1 cellular context compared by ENCODE assay signal in genomic region chr20:35539756-35540212, GRCh38.
TF ChIP-seq lines count a peak whose summit lies in the region.

No MANE protein-coding gene starts in this region.

TF ChIP-seq in HepG2, 621 proteins besides CTCF, POLR2A, EP300 and RAD21 (continued from another document and continues in another):
- TF ChIP-seq HNF1A (IDR thresholded peaks at IDR 0.05; ENCODE audit: low read depth): no peak
- no peak for TF ChIP-seq HNF1A (CRISPR knock-in tag; IDR thresholded peaks at IDR 0.05; ENCODE audit: borderline replicate concordance)
- TF ChIP-seq GMEB2 (CRISPR knock-in tag; IDR thresholded peaks at IDR 0.05; ENCODE audit: low read depth): no peak
- TF ChIP-seq TRIM24 (CRISPR knock-in tag; IDR thresholded peaks at IDR 0.05): no peak
- TF ChIP-seq ZNF335 (CRISPR knock-in tag; IDR thresholded peaks at IDR 0.05): no peak
- TF ChIP-seq POGZ (CRISPR knock-in tag; IDR thresholded peaks at IDR 0.05): peak; percentile 70; the same call in 1 of the 2 replicates
- TF ChIP-seq ZNF703 (CRISPR knock-in tag; IDR thresholded peaks at IDR 0.05; ENCODE audit: borderline replicate concordance): no peak
- TF ChIP-seq THAP11 (CRISPR knock-in tag; IDR thresholded peaks at IDR 0.05): peak; percentile 58
- TF ChIP-seq ZNF33A (CRISPR knock-in tag; IDR thresholded peaks at IDR 0.05; ENCODE audit: borderline replicate concordance): no peak
- TF ChIP-seq ETV5 (CRISPR knock-in tag; IDR thresholded peaks at IDR 0.05; ENCODE audit: borderline replicate concordance): peak; percentile 77; the same call in 1 of the 2 replicates
- TF ChIP-seq U2AF1 (optimal IDR thresholded peaks at IDR 0.05; ENCODE audit: low read depth, low read length): no peak
- 0 out of 2 replicates have a peak, but pooled peaks have one; percentile 70 for TF ChIP-seq DRAP1 (CRISPR knock-in tag; IDR thresholded peaks at IDR 0.05)
- no peak for TF ChIP-seq ZNF790 (CRISPR knock-in tag; IDR thresholded peaks at IDR 0.05; ENCODE audit: borderline replicate concordance)
- TF ChIP-seq SOX13 (IDR thresholded peaks at IDR 0.05): no peak
- no peak for TF ChIP-seq SOX13 (CRISPR knock-in tag; conservative IDR thresholded peaks at IDR 0.05 in 1 of 2, IDR thresholded peaks at IDR 0.05 in 1 of 2)
- TF ChIP-seq KDM1A (CRISPR knock-in tag; IDR thresholded peaks at IDR 0.05): no peak
- no peak for TF ChIP-seq CREBL2 (CRISPR knock-in tag; IDR thresholded peaks at IDR 0.05; ENCODE audit: borderline replicate concordance)
- no peak for TF ChIP-seq ESRRA (CRISPR knock-in tag; IDR thresholded peaks at IDR 0.05; ENCODE audit: low read depth)
- TF ChIP-seq NPAS2 (CRISPR knock-in tag; IDR thresholded peaks at IDR 0.05; ENCODE audit: borderline replicate concordance): no peak
- TF ChIP-seq SMARCC2 (IDR thresholded peaks at IDR 0.05): no peak
- TF ChIP-seq ZNF589 (CRISPR knock-in tag; conservative IDR thresholded peaks at IDR 0.05): no peak
- TF ChIP-seq ZNF430 (CRISPR knock-in tag; IDR thresholded peaks at IDR 0.05): no peak; the same call in 1 of the 2 replicates
- TF ChIP-seq TEAD2 (CRISPR knock-in tag; IDR thresholded peaks at IDR 0.05): no peak
- no peak for TF ChIP-seq CSRNP1 (CRISPR knock-in tag; IDR thresholded peaks at IDR 0.05)
- no peak for TF ChIP-seq DR1 (CRISPR knock-in tag; IDR thresholded peaks at IDR 0.05)
- TF ChIP-seq MYPOP (CRISPR knock-in tag; IDR thresholded peaks at IDR 0.05): no peak
- TF ChIP-seq ZNF552 (CRISPR knock-in tag; IDR thresholded peaks at IDR 0.05; ENCODE audit: borderline replicate concordance): no peak
- no peak for TF ChIP-seq CENPX (CRISPR knock-in tag; IDR thresholded peaks at IDR 0.05)
- no peak for TF ChIP-seq TEF (CRISPR knock-in tag; IDR thresholded peaks at IDR 0.05)
- TF ChIP-seq ZNF747 (CRISPR knock-in tag; IDR thresholded peaks at IDR 0.05; ENCODE audit: borderline replicate concordance): no peak
- no peak for TF ChIP-seq ZNF549 (CRISPR knock-in tag; IDR thresholded peaks at IDR 0.05)
- no peak for TF ChIP-seq ZNF839 (CRISPR knock-in tag; IDR thresholded peaks at IDR 0.05; ENCODE audit: borderline replicate concordance)
- TF ChIP-seq ZNF780A (CRISPR knock-in tag; IDR thresholded peaks at IDR 0.05): no peak
- TF ChIP-seq TEAD3 (CRISPR knock-in tag; optimal IDR thresholded peaks at IDR 0.05; ENCODE audit: borderline replicate concordance): peak; percentile 30
- TF ChIP-seq HNRNPH1 (optimal IDR thresholded peaks at IDR 0.05; ENCODE audit: low read depth, low read length): no peak
- TF ChIP-seq ZFP82 (CRISPR knock-in tag; IDR thresholded peaks at IDR 0.05; ENCODE audit: borderline replicate concordance): no peak
- no peak for TF ChIP-seq ZNF569 (CRISPR knock-in tag; IDR thresholded peaks at IDR 0.05; ENCODE audit: borderline replicate concordance)
- TF ChIP-seq EHMT2 (IDR thresholded peaks at IDR 0.05; ENCODE audit: borderline replicate concordance, low read depth, low read length): no peak; the same call in 1 of the 2 replicates
- no peak for TF ChIP-seq ZNF510 (CRISPR knock-in tag; IDR thresholded peaks at IDR 0.05; ENCODE audit: low read depth)
- no peak for TF ChIP-seq ZC3H4 (CRISPR knock-in tag; IDR thresholded peaks at IDR 0.05; ENCODE audit: borderline replicate concordance)
- 0 out of 2 replicates have a peak, but pooled peaks have one; percentile 20 for TF ChIP-seq RXRB (CRISPR knock-in tag; IDR thresholded peaks at IDR 0.05; ENCODE audit: borderline replicate concordance)
- no peak for TF ChIP-seq NR0B2 (CRISPR knock-in tag; IDR thresholded peaks at IDR 0.05)
- no peak for TF ChIP-seq GPN1 (CRISPR knock-in tag; IDR thresholded peaks at IDR 0.05; ENCODE audit: borderline replicate concordance)
- TF ChIP-seq ZFP37 (CRISPR knock-in tag; IDR thresholded peaks at IDR 0.05; ENCODE audit: borderline replicate concordance): 0 out of 2 replicates have a peak, but pooled peaks have one; percentile 38
- no peak for TF ChIP-seq ZNF891 (CRISPR knock-in tag; IDR thresholded peaks at IDR 0.05)
- no peak for TF ChIP-seq ZNF749 (CRISPR knock-in tag; IDR thresholded peaks at IDR 0.05; ENCODE audit: borderline replicate concordance)
- TF ChIP-seq NR2C2 (CRISPR knock-in tag; IDR thresholded peaks at IDR 0.05; ENCODE audit: borderline replicate concordance): peak; percentile 38; the same call in 1 of the 2 replicates
- no peak for TF ChIP-seq ATF2 (CRISPR knock-in tag; IDR thresholded peaks at IDR 0.05)
- no peak for TF ChIP-seq ZNF563 (CRISPR knock-in tag; IDR thresholded peaks at IDR 0.05)
- TF ChIP-seq TAF1 (CRISPR knock-in tag; IDR thresholded peaks at IDR 0.05): peak; percentile 53; the same call in 1 of the 2 replicates
- TF ChIP-seq SATB2 (CRISPR knock-in tag; IDR thresholded peaks at IDR 0.05): no peak
- TF ChIP-seq RORA (CRISPR knock-in tag; IDR thresholded peaks at IDR 0.05): no peak
- no peak for TF ChIP-seq ETV6 (CRISPR knock-in tag; conservative IDR thresholded peaks at IDR 0.05)
- no peak for TF ChIP-seq ZFAT (CRISPR knock-in tag; conservative IDR thresholded peaks at IDR 0.05)
- no peak for TF ChIP-seq ZNF691 (CRISPR knock-in tag; IDR thresholded peaks at IDR 0.05; ENCODE audit: borderline replicate concordance, low read depth)
- TF ChIP-seq TCF7 (IDR thresholded peaks at IDR 0.05; ENCODE audit: low read depth): no peak
- no peak for TF ChIP-seq RXRA (CRISPR knock-in tag; IDR thresholded peaks at IDR 0.05)
- no peak for TF ChIP-seq HNF4G (IDR thresholded peaks at IDR 0.05; ENCODE audit: borderline replicate concordance, low read depth, low read length)
- TF ChIP-seq HNF4G (CRISPR knock-in tag; IDR thresholded peaks at IDR 0.05; ENCODE audit: borderline replicate concordance, low read depth): no peak
- TF ChIP-seq IRF2 (CRISPR knock-in tag; IDR thresholded peaks at IDR 0.05): peak; percentile 79
- no peak for TF ChIP-seq KLF15 (CRISPR knock-in tag; IDR thresholded peaks at IDR 0.05; ENCODE audit: borderline replicate concordance)
- no peak for TF ChIP-seq ZNF737 (CRISPR knock-in tag; IDR thresholded peaks at IDR 0.05; ENCODE audit: borderline replicate concordance)
- no peak for TF ChIP-seq ZNF644 (CRISPR knock-in tag; IDR thresholded peaks at IDR 0.05; ENCODE audit: low read depth)
- no peak for TF ChIP-seq HOXA5 (CRISPR knock-in tag; IDR thresholded peaks at IDR 0.05)
- TF ChIP-seq XRCC5 (optimal IDR thresholded peaks at IDR 0.05; ENCODE audit: low read length): peak; percentile 80
- TF ChIP-seq GLMP (CRISPR knock-in tag; IDR thresholded peaks at IDR 0.05; ENCODE audit: borderline replicate concordance): no peak
